ENCODE assay signal across 24 cellular contexts in genomic region chr20:63204362-63204761, GRCh38. TPM values are rescaled to one million over a fixed set of nuclear protein-coding genes. Genes with fewer than 3 reads are reported as not detected.
"Had no signal": no experiment of that assay in that cellular context is flagged by ENCODE, and none has a peak within 500 bp of the region (broad histone marks: within the 10 kb centered on the region; RNA-seq: fewer than 3 reads in every experiment).

No MANE protein-coding gene starts in this region.

- ATAC-seq: K562, Right ventricle myocardium inferior, SK-N-SH treated with all-trans-retinoic acid at 6 μM for 48 hours had no signal

- H3K9me3 ChIP-seq: SJCRH30 had no signal

- H3K4me3 Mint-ChIP-seq: IgD-negative memory B cell had no signal

- H3K4me2 ChIP-seq: KMS-11 had no signal

- H3K27ac ChIP-seq: HL-60, KMS-11, SJCRH30 had no signal

- H3K9me3 Mint-ChIP-seq: IgD-negative memory B cell had no signal

- H3K27ac Mint-ChIP-seq: IgD-negative memory B cell had no signal

- H3K4me1 ChIP-seq: SJCRH30 had no signal

- H3K27me3 ChIP-seq: SJCRH30 had no signal

- DNase-seq: Kasumi-1, MM.1S, NCI-H1092 treated with DMSO at 0.1 percent for 48 hours, NCI-H1436, NCI-H187, NCI-H2029, NCI-H2081 treated with DMSO at 0.1 percent for 48 hours, NCI-H2171, NCI-H226, NCI-H446, NCI-H510A, NCI-H524 treated with DMSO at 0.1 percent for 48 hours, NCI-H69, NCI-H774, RPMI8226, SHP77 treated with DMSO at 0.1 percent for 48 hours, SJCRH30 had no signal

- H3K9ac ChIP-seq: KMS-11 had no signal

- H3K27me3 Mint-ChIP-seq: IgD-negative memory B cell had no signal

- H3K4me3 ChIP-seq: K562, SJCRH30 had no signal

RNA-seq across cellular contexts. Expression of gene BIRC7, which starts 31.3 kb away (rescaled TPM):
- total RNA-seq: M059J, Right ventricle myocardium inferior had no signal
- polyA plus RNA-seq: IgD-negative memory B cell had no signal

RNA-seq across cellular contexts. Expression of gene NKAIN4, which starts 49.9 kb away (rescaled TPM):
- total RNA-seq: K562, M059J, Right ventricle myocardium inferior had no signal
- polyA plus RNA-seq: IgD-negative memory B cell, K562 had no signal
